Comparison of ENCODE assay signal across 7 cellular contexts in genomic region chr5:9841516-9841915, GRCh38.
"Had no signal": no experiment of that assay in that cellular context is flagged by ENCODE, and none has a peak within 500 bp of the region (broad histone marks: within the 10 kb centered on the region; RNA-seq: fewer than 3 reads in every experiment).

No MANE protein-coding gene starts in this region.

- ATAC-seq: GM12878 had no signal

- H3K4me3 ChIP-seq: GM12878 had no signal

- FAIRE-seq: GM12878, GM12891, GM12892, GM18507, GM19239 had no signal

- DNase-seq: GDM1, GF-D8 had no signal
